ENCODE assay signal across 19 cellular contexts in the genomic region with DNA sequence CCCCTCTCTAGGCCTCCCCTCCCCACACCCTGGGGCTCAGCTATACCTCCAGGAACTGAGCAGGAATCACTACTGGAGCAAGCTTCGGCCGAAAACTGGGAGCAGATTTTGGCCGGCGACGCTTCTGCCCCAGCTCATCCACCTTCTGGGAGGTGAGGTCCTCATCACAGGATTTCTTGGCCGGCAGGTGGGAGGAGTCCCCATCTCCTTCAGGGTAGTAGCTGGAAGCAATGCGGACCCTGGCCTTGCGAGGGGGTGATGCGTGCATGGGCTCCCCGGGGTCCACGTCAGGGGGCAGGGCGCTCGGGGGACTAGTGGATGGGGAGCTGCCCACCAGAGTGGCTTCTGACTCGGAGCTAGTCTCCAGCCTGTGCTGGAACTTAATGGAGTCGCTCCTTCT.
"Had no signal": no experiment of that assay in that cellular context is flagged by ENCODE, and none has a peak within 500 bp of the region (broad histone marks: within the 10 kb centered on the region; RNA-seq: fewer than 3 reads in every experiment).

No MANE protein-coding gene starts in this region.

- H3K27ac Mint-ChIP-seq: activated naive CD8-positive, alpha-beta T cell treated with anti-CD3 and anti-CD28 coated beads for 36 hours; immature natural killer cell; memory B cell; nephron had no signal

- H3K4me3 ChIP-seq: cardiac muscle cell, hepatocyte, left ventricle myocardium inferior, sigmoid colon, smooth muscle cell, thyroid gland, upper lobe of right lung had no signal

- H2AFZ ChIP-seq: hepatocyte had no signal

- H3K9me3 Mint-ChIP-seq: activated CD4-positive, alpha-beta T cell treated with anti-CD3 and anti-CD28 coated beads, Interleukin-2, amount 10 ng/mL, durations not matched to agents 24 days and 14 days; activated naive CD8-positive, alpha-beta T cell treated with anti-CD3 and anti-CD28 coated beads for 36 hours; immature natural killer cell; memory B cell; nephron had no signal

- DNase-seq: activated naive CD4-positive, alpha-beta T cell; activated naive CD8-positive, alpha-beta T cell treated with anti-CD3 and anti-CD28 coated beads for 36 hours; activated T-cell treated with anti-CD3 and anti-CD28 coated beads, Interleukin-2, amount 50 U/mL, for 1 hour; foreskin melanocyte; glutamatergic neuron; immature natural killer cell; sigmoid colon; stimulated activated CD4-positive, alpha-beta T cell treated with anti-CD3 and anti-CD28 coated beads, Interleukin-4, amount 100 ng/mL, for 1 hour; stimulated activated naive CD8-positive, alpha-beta T cell treated with anti-CD3 and anti-CD28 coated beads, Interleukin-15, Interleukin-2, amounts not matched to agents 100 U/mL and 50 U/mL, for 24 hours; SW 1271; thyroid gland; upper lobe of right lung had no signal

- H3K4me2 ChIP-seq: hepatocyte, smooth muscle cell had no signal

- H3K27ac ChIP-seq: cardiac muscle cell, hepatocyte, left ventricle myocardium inferior, sigmoid colon, upper lobe of right lung had no signal

- ATAC-seq: upper lobe of right lung had no signal

- H3K4me1 Mint-ChIP-seq: immature natural killer cell, memory B cell, nephron had no signal

- H3K27me3 Mint-ChIP-seq: activated CD4-positive, alpha-beta T cell treated with anti-CD3 and anti-CD28 coated beads, Interleukin-2, amount 10 ng/mL, durations not matched to agents 24 days and 14 days; activated naive CD8-positive, alpha-beta T cell treated with anti-CD3 and anti-CD28 coated beads for 36 hours; memory B cell had no signal

- H3K9me3 ChIP-seq: left ventricle myocardium inferior, sigmoid colon, thyroid gland, upper lobe of right lung had no signal

- H3K27me3 ChIP-seq: cardiac muscle cell, hepatocyte, sigmoid colon, thyroid gland, upper lobe of right lung had no signal

- H3K4me3 Mint-ChIP-seq: activated naive CD8-positive, alpha-beta T cell treated with anti-CD3 and anti-CD28 coated beads for 36 hours; immature natural killer cell; memory B cell; nephron had no signal

- H3K36me3 Mint-ChIP-seq: activated naive CD8-positive, alpha-beta T cell treated with anti-CD3 and anti-CD28 coated beads for 36 hours; memory B cell had no signal

- H3K4me1 ChIP-seq: left ventricle myocardium inferior, sigmoid colon, upper lobe of right lung had no signal

- H3K79me2 ChIP-seq: hepatocyte had no signal
